In the genomic region with DNA sequence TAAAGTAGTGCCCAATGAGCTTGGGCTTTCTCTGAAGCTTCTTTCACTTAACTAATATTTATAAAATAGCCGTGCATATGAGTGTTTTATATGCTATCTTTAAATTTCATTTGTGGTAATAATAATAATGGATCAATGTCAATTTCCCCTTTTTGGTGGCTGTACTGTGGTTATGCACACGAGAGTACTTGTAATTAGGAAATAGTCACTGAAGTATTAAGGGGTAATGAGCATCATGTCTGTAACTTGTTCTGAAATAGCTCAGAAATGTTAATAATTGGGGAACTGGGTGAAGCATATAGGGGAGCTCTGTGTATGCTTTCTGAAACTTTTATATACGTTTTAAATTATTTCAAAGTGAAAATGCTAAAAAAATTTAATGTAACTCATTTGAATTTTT, we compare ENCODE assay signal across 39 cellular contexts. TPM values are rescaled to one million over a fixed set of nuclear protein-coding genes. Genes with fewer than 3 reads are reported as not detected.
"Had no signal": no experiment of that assay in that cellular context is flagged by ENCODE, and none has a peak within 500 bp of the region (broad histone marks: within the 10 kb centered on the region; RNA-seq: fewer than 3 reads in every experiment).

No MANE protein-coding gene starts in this region.

- H3K36me3 Mint-ChIP-seq: activated CD8-positive, alpha-beta memory T cell treated with anti-CD3 and anti-CD28 coated beads, Interleukin-2, amount 10 ng/mL, durations not matched to agents 7 days and 5 days; activated naive CD4-positive, alpha-beta T cell treated with anti-CD3 and anti-CD28 coated beads, Interleukin-2, amount 10 ng/mL, durations not matched to agents 7 days and 5 days; activated naive CD4-positive, alpha-beta T cell treated with anti-CD3 and anti-CD28 coated beads, Interleukin-2, amount 50 U/mL, for 24 hours; activated naive CD8-positive, alpha-beta T cell; WTC11 had no signal

- H3K9me3 Mint-ChIP-seq: activated CD4-positive, alpha-beta memory T cell treated with anti-CD3 and anti-CD28 coated beads, Interleukin-2, amount 10 ng/mL, durations not matched to agents 7 days and 5 days; activated CD4-positive, alpha-beta T cell treated with anti-CD3 and anti-CD28 coated beads, Interleukin-2, amount 10 ng/mL, durations not matched to agents 7 days and 5 days; activated naive CD4-positive, alpha-beta T cell treated with anti-CD3 and anti-CD28 coated beads, Interleukin-2, amount 10 ng/mL, durations not matched to agents 7 days and 5 days; activated naive CD4-positive, alpha-beta T cell treated with anti-CD3 and anti-CD28 coated beads, Interleukin-2, amount 50 U/mL, for 24 hours; activated T-cell treated with anti-CD3 and anti-CD28 coated beads, Interleukin-2, amount 50 U/mL, for 24 hours; activated T-helper 2 cell treated with anti-CD3 and anti-CD28 coated beads, Interferon-gamma antibody, Interleukin-2, Interleukin-4, amounts not matched to agents 10 μg/mL and 5 μg/mL and 100 μg/mL, durations not matched to agents 14 hours and 24 hours and 36 hours; T-helper 1 cell treated with Interleukin-12 subunit alpha and Interleukin-12 subunit beta and Interleukin-4 antibody, amounts not matched to agents 30 μg/mL and 1 μg/mL, for 36 hours; T-helper 2 cell treated with Interferon-gamma antibody and Interleukin-4, amounts not matched to agents 5 μg/mL and 100 μg/mL, for 36 hours; WTC11 had no signal

- FAIRE-seq: astrocyte, TTC549 had no signal

- H3K27me3 ChIP-seq: adrenal gland, body of pancreas, brain microvascular endothelial cell, breast epithelium had no signal

- H3K4me3 Mint-ChIP-seq: activated CD4-positive, alpha-beta memory T cell treated with anti-CD3 and anti-CD28 coated beads, Interleukin-2, amount 10 ng/mL, durations not matched to agents 7 days and 5 days; activated CD4-positive, alpha-beta T cell treated with anti-CD3 and anti-CD28 coated beads for 36 hours; activated CD4-positive, alpha-beta T cell treated with anti-CD3 and anti-CD28 coated beads, Interleukin-2, amount 10 ng/mL, durations not matched to agents 7 days and 5 days; activated CD8-positive, alpha-beta memory T cell treated with anti-CD3 and anti-CD28 coated beads, Interleukin-2, amount 10 ng/mL, durations not matched to agents 7 days and 5 days; activated CD8-positive, alpha-beta T cell treated with anti-CD3 and anti-CD28 coated beads, Interleukin-2, amount 10 ng/mL, durations not matched to agents 7 days and 5 days; activated naive CD4-positive, alpha-beta T cell treated with anti-CD3 and anti-CD28 coated beads, Interleukin-2, amount 10 ng/mL, durations not matched to agents 7 days and 5 days; activated naive CD4-positive, alpha-beta T cell treated with anti-CD3 and anti-CD28 coated beads, Interleukin-2, amount 50 U/mL, for 24 hours; activated naive CD8-positive, alpha-beta T cell; activated T-cell treated with anti-CD3 and anti-CD28 coated beads, Interleukin-2, amount 50 U/mL, for 24 hours; T-helper 1 cell treated with Interleukin-12 subunit alpha and Interleukin-12 subunit beta and Interleukin-4 antibody, amounts not matched to agents 30 μg/mL and 1 μg/mL, for 36 hours; T-helper 2 cell treated with Interferon-gamma antibody and Interleukin-4, amounts not matched to agents 5 μg/mL and 100 μg/mL, for 36 hours; WTC11 had no signal

- DNase-seq: activated CD4-positive, alpha-beta memory T cell treated with anti-CD3 and anti-CD28 coated beads, Interleukin-2, amount 10 ng/mL, durations not matched to agents 7 days and 5 days; activated CD4-positive, alpha-beta T cell treated with anti-CD3 and anti-CD28 coated beads for 1 hour; activated CD4-positive, alpha-beta T cell treated with anti-CD3 and anti-CD28 coated beads for 36 hours; activated CD4-positive, alpha-beta T cell treated with anti-CD3 and anti-CD28 coated beads for 48 hours; activated CD4-positive, alpha-beta T cell treated with anti-CD3 and anti-CD28 coated beads, Interleukin-2, amount 10 ng/mL, durations not matched to agents 7 days and 5 days; activated CD4-positive, alpha-beta T cell treated with anti-CD3 and anti-CD28 coated beads, Interleukin-2, amount 50 U/mL, for 48 hours; activated CD4-positive, CD25-positive, alpha-beta regulatory T cell; activated CD8-positive, alpha-beta memory T cell treated with anti-CD3 and anti-CD28 coated beads for 24 hours; activated CD8-positive, alpha-beta memory T cell treated with anti-CD3 and anti-CD28 coated beads, Interleukin-2, amount 10 ng/mL, durations not matched to agents 7 days and 5 days; activated CD8-positive, alpha-beta memory T cell treated with anti-CD3 and anti-CD28 coated beads, Interleukin-2, amount 50 U/mL, for 48 hours; activated CD8-positive, alpha-beta T cell treated with anti-CD3 and anti-CD28 coated beads, Interleukin-2, amount 10 ng/mL, durations not matched to agents 7 days and 5 days; activated effector memory CD4-positive, alpha-beta T cell treated with Interleukin-2 at 50 U/mL for 16 hours; activated gamma-delta T cell; activated naive CD4-positive, alpha-beta T cell treated with anti-CD3 and anti-CD28 coated beads, Interleukin-2, amount 10 ng/mL, durations not matched to agents 7 days and 5 days; activated naive CD4-positive, alpha-beta T cell treated with Interleukin-2 at 50 U/mL for 16 hours; activated T-cell treated with anti-CD3 and anti-CD28 coated beads, Interleukin-2, amount 50 U/mL, for 24 hours; activated T-cell treated with anti-CD3 and anti-CD28 coated beads, Interleukin-2, amount 50 U/mL, for 48 hours; adrenal gland; amniotic stem cell; aorta; body of pancreas; brain microvascular endothelial cell; central memory CD4-positive, alpha-beta T cell; T-helper 1 cell; T-helper 2 cell; T-helper 9 cell; WERI-Rb-1 had no signal

- H3K4me1 ChIP-seq: breast epithelium had no signal

- H3K4me3 ChIP-seq: adrenal gland, body of pancreas, breast epithelium had no signal

- H3K27ac ChIP-seq: brain microvascular endothelial cell, breast epithelium, WERI-Rb-1 had no signal

- H3K27ac Mint-ChIP-seq: activated CD4-positive, alpha-beta memory T cell treated with anti-CD3 and anti-CD28 coated beads, Interleukin-2, amount 10 ng/mL, durations not matched to agents 7 days and 5 days; activated CD4-positive, alpha-beta T cell treated with anti-CD3 and anti-CD28 coated beads for 36 hours; activated CD4-positive, alpha-beta T cell treated with anti-CD3 and anti-CD28 coated beads, Interleukin-2, amount 10 ng/mL, durations not matched to agents 7 days and 5 days; activated CD8-positive, alpha-beta memory T cell treated with anti-CD3 and anti-CD28 coated beads, Interleukin-2, amount 10 ng/mL, durations not matched to agents 7 days and 5 days; activated CD8-positive, alpha-beta T cell treated with anti-CD3 and anti-CD28 coated beads, Interleukin-2, amount 10 ng/mL, durations not matched to agents 7 days and 5 days; activated naive CD4-positive, alpha-beta T cell treated with anti-CD3 and anti-CD28 coated beads, Interleukin-2, amount 10 ng/mL, durations not matched to agents 7 days and 5 days; activated naive CD4-positive, alpha-beta T cell treated with anti-CD3 and anti-CD28 coated beads, Interleukin-2, amount 50 U/mL, for 24 hours; activated naive CD8-positive, alpha-beta T cell; activated T-cell treated with anti-CD3 and anti-CD28 coated beads, Interleukin-2, amount 50 U/mL, for 24 hours; activated T-helper 2 cell treated with anti-CD3 and anti-CD28 coated beads, Interferon-gamma antibody, Interleukin-2, Interleukin-4, amounts not matched to agents 10 μg/mL and 5 μg/mL and 100 μg/mL, durations not matched to agents 14 hours and 24 hours and 36 hours; T-helper 1 cell treated with Interleukin-12 subunit alpha and Interleukin-12 subunit beta and Interleukin-4 antibody, amounts not matched to agents 30 μg/mL and 1 μg/mL, for 36 hours; T-helper 2 cell treated with Interferon-gamma antibody and Interleukin-4, amounts not matched to agents 5 μg/mL and 100 μg/mL, for 36 hours; WTC11 had no signal

- H3K36me3 ChIP-seq: adrenal gland, brain microvascular endothelial cell, breast epithelium, WERI-Rb-1 had no signal

- H3K9me3 ChIP-seq: adrenal gland, body of pancreas, breast epithelium had no signal

- H3K4me1 Mint-ChIP-seq: activated naive CD4-positive, alpha-beta T cell treated with anti-CD3 and anti-CD28 coated beads, Interleukin-2, amount 10 ng/mL, durations not matched to agents 7 days and 5 days; activated naive CD4-positive, alpha-beta T cell treated with anti-CD3 and anti-CD28 coated beads, Interleukin-2, amount 50 U/mL, for 24 hours had no signal

- ATAC-seq: activated CD4-positive, alpha-beta T cell treated with anti-CD3 and anti-CD28 coated beads for 36 hours; activated CD4-positive, CD25-positive, alpha-beta regulatory T cell treated with anti-CD3 and anti-CD28 coated beads, Interleukin-2, amount 50 U/mL, for 24 hours; activated CD8-positive, alpha-beta memory T cell treated with anti-CD3 and anti-CD28 coated beads, Interleukin-2, amount 10 ng/mL, durations not matched to agents 7 days and 5 days; activated CD8-positive, alpha-beta T cell treated with anti-CD3 and anti-CD28 coated beads, Interleukin-2, amount 10 ng/mL, durations not matched to agents 7 days and 5 days; body of pancreas; WTC11 had no signal

RNA-seq across cellular contexts. Expression of a gene that starts 7.0 kb away (rescaled TPM):
- total RNA-seq: activated CD4-positive, alpha-beta memory T cell treated with anti-CD3 and anti-CD28 coated beads, Interleukin-2, amount 10 ng/mL, durations not matched to agents 7 days and 5 days; activated CD4-positive, alpha-beta T cell treated with anti-CD3 and anti-CD28 coated beads for 36 hours; activated CD4-positive, alpha-beta T cell treated with anti-CD3 and anti-CD28 coated beads, Interleukin-2, amount 10 ng/mL, durations not matched to agents 7 days and 5 days; activated CD8-positive, alpha-beta memory T cell treated with anti-CD3 and anti-CD28 coated beads, Interleukin-2, amount 10 ng/mL, durations not matched to agents 7 days and 5 days; activated CD8-positive, alpha-beta T cell treated with anti-CD3 and anti-CD28 coated beads, Interleukin-2, amount 10 ng/mL, durations not matched to agents 7 days and 5 days; activated T-helper 2 cell treated with anti-CD3 and anti-CD28 coated beads, Interferon-gamma antibody, Interleukin-2, Interleukin-4, amounts not matched to agents 10 μg/mL and 5 μg/mL and 100 μg/mL, durations not matched to agents 14 hours and 24 hours and 36 hours; adrenal gland; aorta; astrocyte; body of pancreas; breast epithelium; cardiac septum; cerebellum; WTC11 had no signal
- polyA plus RNA-seq: adrenal gland had no signal

RNA-seq across cellular contexts. Expression of a gene that starts 8.4 kb away (rescaled TPM):
- total RNA-seq: activated CD4-positive, alpha-beta memory T cell treated with anti-CD3 and anti-CD28 coated beads, Interleukin-2, amount 10 ng/mL, durations not matched to agents 7 days and 5 days; activated CD4-positive, alpha-beta T cell treated with anti-CD3 and anti-CD28 coated beads for 36 hours; activated CD4-positive, alpha-beta T cell treated with anti-CD3 and anti-CD28 coated beads, Interleukin-2, amount 10 ng/mL, durations not matched to agents 7 days and 5 days; activated CD8-positive, alpha-beta memory T cell treated with anti-CD3 and anti-CD28 coated beads, Interleukin-2, amount 10 ng/mL, durations not matched to agents 7 days and 5 days; activated CD8-positive, alpha-beta T cell treated with anti-CD3 and anti-CD28 coated beads, Interleukin-2, amount 10 ng/mL, durations not matched to agents 7 days and 5 days; activated T-helper 2 cell treated with anti-CD3 and anti-CD28 coated beads, Interferon-gamma antibody, Interleukin-2, Interleukin-4, amounts not matched to agents 10 μg/mL and 5 μg/mL and 100 μg/mL, durations not matched to agents 14 hours and 24 hours and 36 hours; aorta; astrocyte; cardiac septum; cerebellum; WTC11 had no signal
- polyA plus RNA-seq: aorta had no signal

RNA-seq across cellular contexts. Expression of a gene that starts 16.0 kb away (rescaled TPM):
- total RNA-seq: activated CD4-positive, alpha-beta memory T cell treated with anti-CD3 and anti-CD28 coated beads, Interleukin-2, amount 10 ng/mL, durations not matched to agents 7 days and 5 days; activated CD4-positive, alpha-beta T cell treated with anti-CD3 and anti-CD28 coated beads for 36 hours; activated CD4-positive, alpha-beta T cell treated with anti-CD3 and anti-CD28 coated beads, Interleukin-2, amount 10 ng/mL, durations not matched to agents 7 days and 5 days; activated CD8-positive, alpha-beta memory T cell treated with anti-CD3 and anti-CD28 coated beads, Interleukin-2, amount 10 ng/mL, durations not matched to agents 7 days and 5 days; activated CD8-positive, alpha-beta T cell treated with anti-CD3 and anti-CD28 coated beads, Interleukin-2, amount 10 ng/mL, durations not matched to agents 7 days and 5 days; activated T-helper 2 cell treated with anti-CD3 and anti-CD28 coated beads, Interferon-gamma antibody, Interleukin-2, Interleukin-4, amounts not matched to agents 10 μg/mL and 5 μg/mL and 100 μg/mL, durations not matched to agents 14 hours and 24 hours and 36 hours; aorta; astrocyte; body of pancreas; breast epithelium; cardiac septum; cerebellum; WTC11 had no signal

RNA-seq across cellular contexts. Expression of a gene that starts 20.6 kb away (rescaled TPM):
- total RNA-seq: activated CD4-positive, alpha-beta memory T cell treated with anti-CD3 and anti-CD28 coated beads, Interleukin-2, amount 10 ng/mL, durations not matched to agents 7 days and 5 days; activated CD4-positive, alpha-beta T cell treated with anti-CD3 and anti-CD28 coated beads for 36 hours; activated CD4-positive, alpha-beta T cell treated with anti-CD3 and anti-CD28 coated beads, Interleukin-2, amount 10 ng/mL, durations not matched to agents 7 days and 5 days; activated CD8-positive, alpha-beta memory T cell treated with anti-CD3 and anti-CD28 coated beads, Interleukin-2, amount 10 ng/mL, durations not matched to agents 7 days and 5 days; activated CD8-positive, alpha-beta T cell treated with anti-CD3 and anti-CD28 coated beads, Interleukin-2, amount 10 ng/mL, durations not matched to agents 7 days and 5 days; activated T-helper 2 cell treated with anti-CD3 and anti-CD28 coated beads, Interferon-gamma antibody, Interleukin-2, Interleukin-4, amounts not matched to agents 10 μg/mL and 5 μg/mL and 100 μg/mL, durations not matched to agents 14 hours and 24 hours and 36 hours; aorta; astrocyte; cerebellum had no signal
- polyA plus RNA-seq: aorta had no signal
